Comparison of ENCODE assay signal across 7 cellular contexts in the genomic region with DNA sequence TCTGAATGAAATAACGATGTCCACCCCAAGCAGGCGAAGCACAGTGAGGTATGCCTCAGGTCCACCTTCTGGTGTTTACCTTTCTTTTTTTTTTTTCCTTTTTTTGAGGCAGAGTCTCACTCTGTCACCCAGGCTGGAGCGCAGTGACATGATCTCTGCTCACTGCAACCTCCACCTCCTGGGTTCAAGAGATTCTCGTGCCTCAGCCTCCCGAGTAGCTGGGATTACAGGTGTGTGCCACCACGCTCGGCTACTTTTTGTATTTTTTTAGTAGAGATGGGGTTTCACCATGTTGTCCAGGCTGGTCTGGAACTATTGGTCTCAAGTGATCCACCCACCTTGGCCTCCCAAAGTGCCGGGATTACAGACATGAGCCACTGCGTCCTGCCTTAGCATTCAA. TPM values are rescaled to one million over a fixed set of nuclear protein-coding genes. Genes with fewer than 3 reads are reported as not detected.
"Had no signal": no experiment of that assay in that cellular context is flagged by ENCODE, and none has a peak within 500 bp of the region (broad histone marks: within the 10 kb centered on the region; RNA-seq: fewer than 3 reads in every experiment).

No MANE protein-coding gene starts in this region.

RNA-seq across cellular contexts. Expression of a gene that starts 38.2 kb away (rescaled TPM):
- total RNA-seq: naive thymus-derived CD8-positive, alpha-beta T cell; neural crest cell; osteoblast; psoas muscle; right lobe of liver; skeletal muscle tissue; smooth muscle cell had no signal
- polyA plus RNA-seq: naive thymus-derived CD8-positive, alpha-beta T cell; smooth muscle cell had no signal
